In genomic region chr5:79392776-79393175, GRCh38 we compare ENCODE assay signal across 10 cellular contexts.
"Had no signal": no experiment of that assay in that cellular context is flagged by ENCODE, and none has a peak within 500 bp of the region (broad histone marks: within the 10 kb centered on the region; RNA-seq: fewer than 3 reads in every experiment).

No MANE protein-coding gene starts in this region.

- H3K27me3 Mint-ChIP-seq: IgD-negative memory B cell had no signal

- H3K4me3 Mint-ChIP-seq: IgD-negative memory B cell had no signal

- H3K4me2 ChIP-seq: KMS-11 had no signal

- H3K36me3 ChIP-seq: HAP-1 had no signal

- H3K4me1 ChIP-seq: HAP-1 had no signal

- H3K4me3 ChIP-seq: GM23248, HAP-1 had no signal

- H3K27ac Mint-ChIP-seq: IgD-negative memory B cell had no signal

- DNase-seq: GM23248, H7, Karpas-422, KBM-7 had no signal

- ATAC-seq: HCT116, HepG2 had no signal

- H2AFZ ChIP-seq: GM23248 had no signal

- H3K9ac ChIP-seq: GM23248, KMS-11 had no signal

- H3K9me3 Mint-ChIP-seq: IgD-negative memory B cell had no signal

- H3K27ac ChIP-seq: GM23248, KMS-11 had no signal

- H3K9me3 ChIP-seq: HAP-1 had no signal

- FAIRE-seq: HepG2, HTR-8/SVneo had no signal

- H3K4me1 Mint-ChIP-seq: IgD-negative memory B cell had no signal
